1 cellular context compared by ENCODE assay signal in the genomic region with DNA sequence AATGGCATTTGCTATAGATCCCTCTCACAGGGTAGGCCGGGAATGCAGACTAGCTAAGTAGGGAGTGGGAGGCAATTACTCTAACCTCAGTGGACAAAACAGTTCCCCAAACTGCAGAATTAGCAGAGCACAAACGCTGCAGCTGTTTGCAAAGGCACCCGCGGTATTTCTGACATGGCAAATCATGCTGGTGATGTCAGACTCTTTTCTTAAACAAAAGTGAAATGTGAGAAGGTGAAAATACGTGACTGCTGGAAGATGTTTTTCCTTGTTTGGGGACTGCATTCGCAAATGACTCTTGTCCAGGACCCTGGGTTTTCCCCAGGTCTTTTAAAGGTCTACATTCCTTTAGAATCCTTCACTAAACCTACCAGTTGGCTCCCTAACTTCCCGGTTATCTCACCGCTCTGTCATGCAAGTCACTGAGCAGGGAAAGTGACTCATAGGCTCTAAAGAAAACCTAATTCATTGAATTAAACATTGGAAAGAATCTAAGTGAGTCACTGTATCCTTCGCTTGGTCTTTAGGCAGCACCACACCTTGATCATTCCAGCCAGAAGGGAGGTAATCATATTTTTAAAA.
TF ChIP-seq lines count a peak whose summit lies in the region.

No MANE protein-coding gene starts in this region.

TF ChIP-seq in HCT116, 20 proteins besides CTCF, POLR2A, EP300 and RAD21 (continued from another document):
- TF ChIP-seq JUND (IDR thresholded peaks at IDR 0.05) (peak; percentile 97), EZH2phosphoT487 (IDR thresholded peaks at IDR 0.05; ENCODE audit: borderline replicate concordance) (no peak), SRF (IDR thresholded peaks at IDR 0.05; ENCODE audit: low read depth) (peak; percentile 88)
TF ChIP-seq in HCT116: peak in this region for 10.
